ENCODE assay signal across 8 cellular contexts in the genomic region with DNA sequence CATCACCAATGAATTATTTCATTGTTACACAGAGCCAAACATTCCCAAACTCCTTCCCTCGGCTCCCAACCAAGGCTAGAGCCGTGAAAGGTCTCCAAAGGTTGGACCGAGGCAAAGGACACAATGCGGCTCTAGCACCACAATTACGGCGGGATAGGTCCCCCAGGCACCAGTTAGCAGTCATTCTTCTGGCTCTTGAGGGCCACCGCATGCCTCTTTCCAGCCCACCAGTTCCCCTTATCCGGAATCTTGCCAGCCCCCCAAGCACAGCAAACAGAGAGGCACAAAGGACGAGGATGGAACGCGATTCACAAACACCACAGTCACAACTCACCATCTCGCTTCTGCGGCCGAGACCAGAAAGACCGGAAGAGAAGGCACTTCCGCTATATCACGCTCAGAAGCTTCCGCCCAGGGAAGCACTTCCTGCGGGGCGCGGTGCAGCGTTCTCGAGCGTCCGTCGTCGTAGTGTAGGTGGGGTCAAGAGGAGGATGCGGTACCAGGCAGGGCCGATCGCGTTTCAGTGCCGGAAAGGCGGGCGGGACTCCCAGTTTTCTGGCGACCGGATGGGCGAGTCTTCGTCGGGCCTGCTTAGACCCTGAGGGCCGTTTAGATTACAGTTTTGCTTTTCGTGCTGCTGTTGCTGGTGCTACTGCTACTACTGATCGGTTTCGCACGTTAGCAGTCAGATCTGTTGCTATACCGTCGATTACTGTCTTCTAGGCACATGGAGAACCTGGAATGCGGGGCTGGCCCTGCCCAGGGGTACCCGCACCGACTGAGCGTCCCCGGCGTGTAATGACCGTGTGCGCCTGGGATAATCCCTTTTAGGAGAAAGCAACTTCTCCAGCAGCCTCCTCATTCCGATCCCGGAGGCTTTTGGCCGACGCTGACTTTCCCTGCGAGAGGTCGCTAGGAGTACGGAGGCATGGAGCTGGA. TPM values are rescaled to one million over a fixed set of nuclear protein-coding genes. Genes with fewer than 3 reads are reported as not detected.
DNase-seq lines count a peak whose midpoint lies in the region; ATAC-seq and TF ChIP-seq lines count a peak whose summit lies in the region.

A gene (minus strand): TSS at position 374 of the 939 bp plus-strand sequence. CDS start 37 bp downstream, at position 337.

- DNase-seq in DMS53 (lab: John Stamatoyannopoulos, UW) (peak; percentile 97), KG1 (lab: John Stamatoyannopoulos, UW) (peak; percentile 87), Panc1 (ENCODE audit: low read depth, low spot score) (peak; percentile 92)
- peak; percentile 88 for DNase-seq in activated T-cell treated with anti-CD3 and anti-CD28 coated beads, Interleukin-2, amount 50 U/mL, for 4 hours
- peak; percentile 81 for DNase-seq in stimulated activated CD8-positive, alpha-beta memory T cell treated with anti-CD3 and anti-CD28 coated beads, Interleukin-7, amount 100 ng/mL, for 24 hours (ENCODE audit: low read depth)

- CTCF ChIA-PET in Panc1 (lab: Charles Lee): no interaction called here

- peak within 1 kb of the TSS; percentile 97 to 100 for H3K4me3 ChIP-seq in Panc1 (ENCODE audit: low read depth in 2 of 2, low read length in 2 of 2)
- peak within 1 kb of the TSS; percentile 80 to 90 for H3K4me3 ChIP-seq in esophagus (ENCODE audit: low read depth in 1 of 2, low read length in 2 of 2)
- peak within 1 kb of the TSS; percentile 67 to 92 for H3K4me3 ChIP-seq in muscle layer of colon (ENCODE audit: low read depth in 1 of 2, low read length in 2 of 2)

- TSS peak; percentile 99 for BruUV-seq in Panc1 (replicated peaks; lab: Mats Ljungman, UMichigan)

- H3K36me3 Mint-ChIP-seq in activated T-cell treated with anti-CD3 and anti-CD28 coated beads, Interleukin-2, amount 50 U/mL, for 4 hours (ENCODE audit: insufficient read depth): peaks cover 47% of the 10 kb centered on the region

- H3K9me3 ChIP-seq in Panc1 (ENCODE audit: control insufficient read depth, insufficient read depth, low read depth, low read length) (no peaks in the 10 kb centered on the region), esophagus (ENCODE audit: control insufficient read depth in 2 of 2, insufficient read depth in 1 of 2, low read depth in 1 of 2, low read length in 1 of 2) (no peaks in the 10 kb centered on the region), muscle layer of colon (ENCODE audit: low read length) (no peaks in the 10 kb centered on the region)

- POLR2A ChIA-PET in Panc1 (lab: Charles Lee): interaction anchor here (0.8 kb wide), 1 partner anchor 44 kb away, joined by 3 read pairs; no protein-coding TSS in a partner anchor

- H3K9ac ChIP-seq in muscle layer of colon (ENCODE audit: low read length): peak within 1 kb of the TSS; percentile 88

- ATAC-seq in GM21723 (IDR thresholded peaks at IDR 0.05; ENCODE audit: unreplicated experiment): peak; percentile 95
- peak; percentile 99 for ATAC-seq in Panc1
- ATAC-seq in activated T-cell treated with anti-CD3 and anti-CD28 coated beads, Interleukin-2, amount 50 U/mL, for 4 hours: peak; percentile 89 to 91

- H3K4me3 Mint-ChIP-seq in activated T-cell treated with anti-CD3 and anti-CD28 coated beads, Interleukin-2, amount 50 U/mL, for 4 hours: peak within 1 kb of the TSS; percentile 97

- intact Hi-C loops in Panc1 (cut with micrococcal nuclease; ENCODE audit: unreplicated experiment): no loop called here

- H3K27me3 Mint-ChIP-seq in activated T-cell treated with anti-CD3 and anti-CD28 coated beads, Interleukin-2, amount 50 U/mL, for 4 hours (ENCODE audit: low read depth): no peaks in the 10 kb centered on the region

- in situ Hi-C loops in Panc1 (cut with HindIII; ENCODE audit: low pct_unique_long_range_greater_than_20kb, low sequenced_read_pairs): no loop called here

- H3K4me1 ChIP-seq in Panc1 (ENCODE audit: control insufficient read depth, insufficient read depth, low read length): peaks cover 18% of the 10 kb centered on the region
- no peaks in the 10 kb centered on the region for H3K4me1 ChIP-seq in esophagus (ENCODE audit: control insufficient read depth in 2 of 2, insufficient read depth in 2 of 2, low read length in 1 of 2)
- H3K4me1 ChIP-seq in muscle layer of colon (ENCODE audit: insufficient read depth, low read length): peaks cover 26% of the 10 kb centered on the region

- H3K27me3 ChIP-seq in Panc1 (ENCODE audit: control insufficient read depth, insufficient read depth, low read length) (no peaks in the 10 kb centered on the region), esophagus (ENCODE audit: control insufficient read depth in 1 of 2, insufficient read depth in 2 of 2, low read length in 2 of 2) (no peaks in the 10 kb centered on the region), muscle layer of colon (ENCODE audit: control insufficient read depth in 1 of 2, insufficient read depth in 2 of 2, low read length in 2 of 2) (no peaks in the 10 kb centered on the region)

- WGBS in esophagus, 2 donors: 3 to 4% methylated on average over 61 of the region's 61 CpGs

- TF ChIP-seq CTCF in Panc1 (IDR thresholded peaks at IDR 0.05): no peak

- peaks cover 41% of the 10 kb centered on the region for H3K4me1 Mint-ChIP-seq in activated T-cell treated with anti-CD3 and anti-CD28 coated beads, Interleukin-2, amount 50 U/mL, for 4 hours (ENCODE audit: low read depth)

- no peaks in the 10 kb centered on the region for H3K9me3 Mint-ChIP-seq in activated T-cell treated with anti-CD3 and anti-CD28 coated beads, Interleukin-2, amount 50 U/mL, for 4 hours

- H3K36me3 ChIP-seq in Panc1 (ENCODE audit: control insufficient read depth, insufficient read depth, low read length) (peaks cover 41% of the 10 kb centered on the region), esophagus (ENCODE audit: control insufficient read depth in 2 of 2, insufficient read depth in 2 of 2, low read length in 1 of 2) (peaks cover 10 to 12% of the 10 kb centered on the region in 2 donors), muscle layer of colon (ENCODE audit: insufficient read depth, low read length) (peaks cover 37% of the 10 kb centered on the region)

- H3K27ac ChIP-seq in Panc1 (ENCODE audit: low read length) (peak within 1 kb of the TSS; percentile 99), esophagus (ENCODE audit: low read depth in 2 of 2, low read length in 1 of 2) (peak within 1 kb of the TSS; percentile 96 to 100), muscle layer of colon (ENCODE audit: low read depth, low read length) (peak within 1 kb of the TSS; percentile 93)

RNA-seq across cellular contexts. Expression of the gene that starts here (rescaled TPM):
- 916 TPM for total RNA-seq in Panc1 (2021; ENCODE audit: unreplicated experiment)
- 2,029 TPM for polyA plus RNA-seq in Panc1 (2012; ENCODE audit: insufficient read length)
- total RNA-seq in activated T-cell treated with anti-CD3 and anti-CD28 coated beads, Interleukin-2, amount 50 U/mL, for 4 hours: 1,000 to 10,000 TPM; 1,753 to 1,834 (median 1,793) TPM
- 1,000 to 10,000 TPM; 1,738 to 2,494 TPM for polyA plus RNA-seq in esophagus

Comparison
In these comparisons a context has a peak if more than half of its experiments do, and no peak if none do; other contexts are left out.
1. Peak in every context shown above with its lines: DNase-seq, ATAC-seq, H3K4me3 ChIP-seq and H3K27ac ChIP-seq.